8 cellular contexts compared by ENCODE assay signal in the genomic region with DNA sequence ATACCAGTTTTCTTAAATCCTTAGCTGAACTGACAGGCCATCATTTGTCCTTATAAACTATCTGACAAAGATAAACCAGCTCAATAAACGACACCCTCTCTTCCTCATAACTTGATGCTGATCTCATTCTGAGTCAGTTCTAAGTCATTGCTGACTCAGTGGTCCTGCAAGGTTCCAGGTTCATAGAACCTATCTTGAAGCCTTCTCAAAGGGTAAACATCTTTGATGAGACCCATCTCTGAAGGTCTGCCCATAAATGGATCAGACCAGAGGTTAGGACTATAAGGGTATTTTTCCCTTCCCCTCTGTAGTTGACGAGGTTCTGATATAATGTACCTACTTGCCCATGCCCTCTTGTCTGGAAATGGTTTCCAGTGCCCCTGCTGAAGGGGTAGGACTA. TPM values are rescaled to one million over a fixed set of nuclear protein-coding genes. Genes with fewer than 3 reads are reported as not detected.
DNase-seq lines count a peak whose midpoint lies in the region; ATAC-seq lines count a peak whose summit lies in the region.

No MANE protein-coding gene starts in this region.

- H3K36me3 Mint-ChIP-seq in activated naive CD4-positive, alpha-beta T cell treated with anti-CD3 and anti-CD28 coated beads, Interleukin-2, amount 50 U/mL, for 72 hours, result peaks cover 11 to 50% of the 10 kb centered on the region in 2 donors

- peaks cover 0 to 6% of the 10 kb centered on the region in 2 donors for H3K4me1 ChIP-seq in muscle layer of duodenum (ENCODE audit: control insufficient read depth in 1 of 2, insufficient read depth in 2 of 2, low read length in 2 of 2)

- H3K27ac ChIP-seq in muscle layer of duodenum (ENCODE audit: low read length), result peak overlapping the region; percentile 3
- H3K27ac ChIP-seq in substantia nigra (ENCODE audit: low read depth, low read length, poor library complexity, severe bottlenecking), result no peak overlapping the region

- peak; percentile 45 for ATAC-seq in HG03432 (IDR thresholded peaks at IDR 0.05; ENCODE audit: unreplicated experiment)
- ATAC-seq in activated naive CD4-positive, alpha-beta T cell treated with anti-CD3 and anti-CD28 coated beads, Interleukin-2, amount 50 U/mL, for 72 hours, result peak; percentile 94 to 98

- peak overlapping the region; percentile 89 to 90 for H3K27ac Mint-ChIP-seq in activated naive CD4-positive, alpha-beta T cell treated with anti-CD3 and anti-CD28 coated beads, Interleukin-2, amount 50 U/mL, for 72 hours

- H3K4me3 ChIP-seq in muscle layer of duodenum (ENCODE audit: low read depth in 1 of 2, low read length in 2 of 2), result no peak overlapping the region

- peak; percentile 68 for DNase-seq in Daoy (ENCODE audit: low read depth)
- peak in 1 of 2 donors; percentile 43 for DNase-seq in activated naive CD4-positive, alpha-beta T cell treated with anti-CD3 and anti-CD28 coated beads, Interleukin-2, amount 50 U/mL, for 72 hours (ENCODE audit: low spot score in 2 of 2)
- DNase-seq in NCI-H82 treated with DMSO at 0.1 percent for 48 hours (lab: John Stamatoyannopoulos, UW; ENCODE audit: unreplicated experiment), result no peak
- DNase-seq in D341Med (ENCODE audit: low spot score), result no peak
- DNase-seq in Ammon's horn (ENCODE audit: low spot score), result no peak
- no peak for DNase-seq in substantia nigra (lab: John Stamatoyannopoulos, UW)

- no peaks in the 10 kb centered on the region for H3K9me3 ChIP-seq in muscle layer of duodenum (ENCODE audit: control insufficient read depth in 1 of 2, low read length in 2 of 2)

- peaks cover 17 to 26% of the 10 kb centered on the region in 2 donors for H3K36me3 ChIP-seq in muscle layer of duodenum (ENCODE audit: control insufficient read depth in 1 of 2, insufficient read depth in 2 of 2, low read length in 2 of 2)

- H3K27me3 ChIP-seq in muscle layer of duodenum (ENCODE audit: low read depth, low read length), result no peaks in the 10 kb centered on the region

- no peaks in the 10 kb centered on the region for H3K9me3 Mint-ChIP-seq in activated naive CD4-positive, alpha-beta T cell treated with anti-CD3 and anti-CD28 coated beads, Interleukin-2, amount 50 U/mL, for 72 hours

RNA-seq across cellular contexts. Expression of a gene that starts 11.9 kb away (rescaled TPM):
- 30.2 and 32.1 TPM in 2 replicates for total RNA-seq in Daoy (2014; rRNA removed; shearing (Covaris generic))
- total RNA-seq in activated naive CD4-positive, alpha-beta T cell treated with anti-CD3 and anti-CD28 coated beads, Interleukin-2, amount 50 U/mL, for 72 hours, result 10 to 100 TPM; 61.2 to 63.5 TPM

RNA-seq across cellular contexts. Expression of a gene that starts 28.7 kb away (rescaled TPM):
- total RNA-seq in Daoy (2014; rRNA removed; shearing (Covaris generic)), result 34.8 and 36.2 TPM in 2 replicates
- total RNA-seq in activated naive CD4-positive, alpha-beta T cell treated with anti-CD3 and anti-CD28 coated beads, Interleukin-2, amount 50 U/mL, for 72 hours, result 10 to 100 TPM; 59.6 to 74.3 TPM
